Comparison of ENCODE assay signal across 9 cellular contexts in the genomic region with DNA sequence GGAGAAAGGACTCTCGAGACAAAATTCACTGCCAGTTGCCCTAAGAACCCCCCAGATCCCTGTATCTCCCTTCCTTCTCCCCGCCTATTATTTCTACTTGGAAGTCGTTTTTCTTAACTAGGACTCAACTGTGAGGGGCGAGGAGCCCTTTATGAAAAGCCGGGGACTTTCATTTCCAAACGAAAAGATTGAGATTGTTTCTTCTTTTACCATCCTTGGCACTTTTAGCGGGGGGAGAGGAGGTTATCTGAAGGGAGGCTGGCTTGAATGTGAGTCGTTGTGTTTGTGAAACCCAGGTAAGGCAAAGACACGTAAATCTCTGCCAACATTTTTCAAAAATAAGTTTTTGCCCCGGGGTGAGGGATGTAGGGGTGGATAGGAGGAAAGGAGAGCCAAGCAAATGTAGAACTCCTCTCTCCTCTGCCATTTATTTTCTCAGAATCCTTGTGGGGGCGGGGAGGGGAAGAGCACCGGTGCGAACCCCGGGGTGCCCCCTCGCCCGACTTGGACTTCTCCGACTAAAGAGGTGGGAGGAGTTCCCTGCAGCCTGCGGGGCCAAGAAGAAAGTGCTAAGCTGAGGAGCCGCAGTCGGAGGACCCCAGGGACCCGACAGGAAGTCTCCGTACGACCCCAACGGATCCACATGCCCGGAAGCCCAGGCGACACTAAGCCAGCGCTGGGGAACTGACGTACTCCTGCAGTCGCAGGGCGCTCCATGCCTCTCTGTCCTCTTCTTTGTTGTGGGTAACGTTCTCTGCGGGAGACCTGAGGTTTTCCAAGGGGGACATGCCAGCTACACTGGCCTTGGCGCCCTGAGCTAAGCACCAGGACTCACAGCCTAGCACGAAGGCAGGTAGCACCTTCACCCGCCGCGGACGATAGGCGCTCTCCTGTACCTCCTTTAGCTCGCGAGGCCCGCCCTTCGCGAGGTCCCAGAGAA. TPM values are rescaled to one million over a fixed set of nuclear protein-coding genes. Genes with fewer than 3 reads are reported as not detected.
DNase-seq lines count a peak whose midpoint lies in the region; TF ChIP-seq lines count a peak whose summit lies in the region.
"Had no signal": no experiment of that assay in that cellular context is flagged by ENCODE, and none has a peak within 500 bp of the region (broad histone marks: within the 10 kb centered on the region; RNA-seq: fewer than 3 reads in every experiment).

No MANE protein-coding gene starts in this region.

- H3K4me1 ChIP-seq in BLaER1 treated with 17β-estradiol and CSF1 and Interleukin-3, amounts not matched to agents 10 nM and 100 nM = peaks cover 35 to 58% (median 47%) of the 10 kb centered on the region in 10 experiments
- peaks cover 5% of the 10 kb centered on the region for H3K4me1 ChIP-seq in mammary epithelial cell (ENCODE audit: insufficient read depth, low read length)

- peak overlapping the region; percentile 31 to 57 (median 40); a peak in 17 of 20 replicates for H3K4me3 ChIP-seq in BLaER1 treated with 17β-estradiol and CSF1 and Interleukin-3, amounts not matched to agents 10 nM and 100 nM
- H3K4me3 ChIP-seq in mammary epithelial cell (replicated peaks in 1 of 3; ENCODE audit: insufficient read depth in 1 of 3, low read depth in 2 of 3, low read length in 3 of 3) = no peak overlapping the region
- H3K4me3 ChIP-seq: body of pancreas had no signal

- H2AFZ ChIP-seq in mammary epithelial cell (ENCODE audit: low read depth, low read length) = no peak overlapping the region

- peaks cover 84% of the 10 kb centered on the region for H3K27me3 Mint-ChIP-seq in nephron (ENCODE audit: low read depth)

- dilution Hi-C loops in mammary epithelial cell (cut with HindIII; ENCODE audit: low sequenced_read_pairs) = no loop called here

- peak overlapping the region; percentile 43 to 93 (median 75) for H3K4me2 ChIP-seq in BLaER1 treated with 17β-estradiol and CSF1 and Interleukin-3, amounts not matched to agents 10 nM and 100 nM
- H3K4me2 ChIP-seq in mammary epithelial cell (ENCODE audit: insufficient read depth, low read depth, low read length) = no peak overlapping the region

- H4K20me1 ChIP-seq in BLaER1 treated with 17β-estradiol and CSF1 and Interleukin-3, amounts not matched to agents 10 nM and 100 nM = peaks cover 0 to 75% (median 50%) of the 10 kb centered on the region in 11 experiments; a peak in 18 of 22 replicates
- no peaks in the 10 kb centered on the region for H4K20me1 ChIP-seq in mammary epithelial cell (ENCODE audit: insufficient read depth, low read length)

- no peak overlapping the region for H3K27ac ChIP-seq in BLaER1 treated with 17β-estradiol and CSF1 and Interleukin-3, amounts not matched to agents 10 nM and 100 nM
- H3K27ac ChIP-seq in mammary epithelial cell (ENCODE audit: insufficient read depth, low read depth, low read length) = no peak overlapping the region
- H3K27ac ChIP-seq: body of pancreas had no signal

- H3K27me3 ChIP-seq in BLaER1 treated with 17β-estradiol and CSF1 and Interleukin-3, amounts not matched to agents 10 nM and 100 nM = peaks cover 99 to 100% (median 100%) of the 10 kb centered on the region in 11 experiments
- H3K27me3 ChIP-seq in mammary epithelial cell (ENCODE audit: insufficient read depth, low read length) = peaks cover 90% of the 10 kb centered on the region

- CTCF ChIA-PET in mammary epithelial cell (lab: Charles Lee; ENCODE audit: low non-redundant PET) = no interaction called here

- peaks cover 61% of the 10 kb centered on the region for H3K4me1 Mint-ChIP-seq in nephron

- peaks cover 16 to 43% (median 35%) of the 10 kb centered on the region in 11 experiments for H3K9me3 ChIP-seq in BLaER1 treated with 17β-estradiol and CSF1 and Interleukin-3, amounts not matched to agents 10 nM and 100 nM (replicated peaks in 1 of 11)
- peaks cover 3% of the 10 kb centered on the region for H3K9me3 ChIP-seq in mammary epithelial cell (replicated peaks; ENCODE audit: insufficient read depth, low read length)
- H3K9me3 ChIP-seq: body of pancreas had no signal

- H3K9ac ChIP-seq in BLaER1 treated with 17β-estradiol and CSF1 and Interleukin-3, amounts not matched to agents 10 nM and 100 nM = no peak overlapping the region
- H3K9ac ChIP-seq in mammary epithelial cell (ENCODE audit: insufficient read depth, low read length) = no peak overlapping the region

- in situ Hi-C loops in mammary epithelial cell (cut with MboI; ENCODE audit: low sequenced_read_pairs in 2 of 2) = no loop called here

- TF ChIP-seq CTCF in GM10266 (IDR thresholded peaks at IDR 0.05; ENCODE audit: control insufficient read depth, insufficient read depth, low read depth, missing control alignments) = no peak
- no peak for TF ChIP-seq CTCF in nephron (IDR thresholded peaks at IDR 0.05; ENCODE audit: unreplicated experiment in 3 of 3)
- TF ChIP-seq CTCF in mammary epithelial cell (conservative IDR thresholded peaks at IDR 0.05 in 1 of 2, IDR thresholded peaks at IDR 0.05 in 1 of 2; ENCODE audit: extremely low read depth in 1 of 2, insufficient read depth in 1 of 2, low read depth in 1 of 2, low read length in 2 of 2) = no peak

- peak overlapping the region; percentile 98 to 100 (median 100) for H3K27ac Mint-ChIP-seq in nephron

- intact Hi-C loops in mammary epithelial cell (cut with micrococcal nuclease) = no loop called here

- H3K79me2 ChIP-seq in mammary epithelial cell (ENCODE audit: insufficient read depth, low read length) = no peaks in the 10 kb centered on the region

- H3K4me3 Mint-ChIP-seq in nephron = peak overlapping the region; percentile 95 to 99 (median 99)

- BruUV-seq in mammary epithelial cell (replicated peaks; lab: Mats Ljungman, UMichigan) = no TSS peak

- peaks cover 48% of the 10 kb centered on the region for H3K36me3 Mint-ChIP-seq in nephron (ENCODE audit: low read depth)

- peak; percentile 20 for DNase-seq in GM10266 (ENCODE audit: extremely low spot score)
- peak; percentile 63 for DNase-seq in ecto neural progenitor cell (ENCODE audit: low spot score)
- no peak for DNase-seq in mammary epithelial cell
- DNase-seq in SKM-1 treated with dmso at 0.1 percent for 144 hours (lab: John Stamatoyannopoulos, UW; ENCODE audit: unreplicated experiment) = no peak
- no peak for DNase-seq in GM19238 (ENCODE audit: insufficient read length, low spot score)
- DNase-seq: body of pancreas, PC-3 had no signal

- H3K36me3 ChIP-seq in BLaER1 treated with 17β-estradiol and CSF1 and Interleukin-3, amounts not matched to agents 10 nM and 100 nM = no peaks in the 10 kb centered on the region
- H3K36me3 ChIP-seq in mammary epithelial cell (ENCODE audit: insufficient read depth, low read length) = no peaks in the 10 kb centered on the region

- WGBS in mammary epithelial cell (ENCODE audit: low coverage, missing lambda C conversion rate) = 4% methylated on average over 23 of the region's 44 CpGs

- H3K9me3 Mint-ChIP-seq in nephron = no peaks in the 10 kb centered on the region

RNA-seq across cellular contexts. Expression of a gene that starts 2.3 kb away (rescaled TPM):
- total RNA-seq in mammary epithelial cell = not detected
- not detected for polyA plus RNA-seq in mammary epithelial cell
- not detected for polyA minus RNA-seq in mammary epithelial cell

Comparison
In these comparisons a context has a peak if more than half of its experiments do, and no peak if none do; other contexts are left out.
1. H3K4me3 ChIP-seq: peak in BLaER1 treated with 17β-estradiol and CSF1 and Interleukin-3, amounts not matched to agents 10 nM and 100 nM (10 of 10); none in mammary epithelial cell (0 of 3).
2. DNase-seq: peak in GM10266 (single experiment) and ecto neural progenitor cell (single experiment); none in mammary epithelial cell (single experiment), SKM-1 treated with dmso at 0.1 percent for 144 hours (single experiment) and GM19238 (single experiment).